23 cellular contexts compared by ENCODE assay signal in the genomic region with DNA sequence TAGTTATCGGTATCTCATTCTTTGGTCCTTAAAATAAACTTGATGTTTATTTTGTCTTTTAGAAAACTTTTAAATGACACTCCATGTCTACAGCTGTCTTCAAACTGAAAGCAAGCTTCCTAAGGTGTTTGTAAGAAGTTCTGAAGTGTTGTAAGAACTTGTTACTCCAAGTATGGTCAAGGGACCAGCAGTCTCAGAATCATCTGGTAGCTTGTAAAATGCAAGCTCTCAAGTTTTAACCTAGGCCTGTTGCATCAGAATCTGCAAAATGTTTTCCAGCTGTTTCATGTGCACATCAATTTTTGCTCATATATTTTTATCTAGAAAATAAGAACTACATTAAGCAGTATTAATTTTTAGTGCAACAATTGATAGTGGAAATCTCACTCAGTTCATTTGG.
DNase-seq lines count a peak whose midpoint lies in the region; ATAC-seq, FAIRE-seq and TF ChIP-seq lines count a peak whose summit lies in the region.
"Had no signal": no experiment of that assay in that cellular context is flagged by ENCODE, and none has a peak within 500 bp of the region (broad histone marks: within the 10 kb centered on the region; RNA-seq: fewer than 3 reads in every experiment).

No MANE protein-coding gene starts in this region.

- peaks cover 4% of the 10 kb centered on the region for H3K9me3 Mint-ChIP-seq in glutamatergic neuron (ENCODE audit: unreplicated experiment)

- H3K9me3 ChIP-seq in SK-N-MC (ENCODE audit: low read depth, low read length): no peaks in the 10 kb centered on the region
- H3K9me3 ChIP-seq: BLaER1 treated with 17β-estradiol and CSF1 and Interleukin-3, amounts not matched to agents 10 nM and 100 nM had no signal

- H3K27me3 Mint-ChIP-seq in glutamatergic neuron (ENCODE audit: unreplicated experiment): peaks cover 1% of the 10 kb centered on the region
- H3K27me3 Mint-ChIP-seq: CD4-positive, alpha-beta memory T cell had no signal

- peaks cover 47% of the 10 kb centered on the region for H3K4me1 Mint-ChIP-seq in glutamatergic neuron (ENCODE audit: low read depth, unreplicated experiment)
- H3K4me1 Mint-ChIP-seq: CD4-positive, alpha-beta memory T cell had no signal

- H3K9ac ChIP-seq in SK-N-MC (ENCODE audit: insufficient read length): no peak overlapping the region
- H3K9ac ChIP-seq: BLaER1 treated with 17β-estradiol and CSF1 and Interleukin-3, amounts not matched to agents 10 nM and 100 nM had no signal

- no peak for TF ChIP-seq CTCF in AG09309 (IDR thresholded peaks at IDR 0.05; ENCODE audit: control insufficient read depth, insufficient read depth, low read depth, low read length, missing control alignments)
- no peak for TF ChIP-seq CTCF in fibroblast of mammary gland (conservative IDR thresholded peaks at IDR 0.05; ENCODE audit: control insufficient read depth, insufficient read depth, low read depth, low read length)
- TF ChIP-seq CTCF in glutamatergic neuron (IDR thresholded peaks at IDR 0.05; ENCODE audit: partially characterized antibody, unreplicated experiment): no peak

- no peak overlapping the region for H3K4me3 Mint-ChIP-seq in glutamatergic neuron (ENCODE audit: unreplicated experiment)
- H3K4me3 Mint-ChIP-seq: CD4-positive, alpha-beta memory T cell had no signal

- H3K36me3 ChIP-seq in SK-N-MC (ENCODE audit: insufficient read depth, low read length): no peaks in the 10 kb centered on the region
- H3K36me3 ChIP-seq: BLaER1 treated with 17β-estradiol and CSF1 and Interleukin-3, amounts not matched to agents 10 nM and 100 nM had no signal

- H3K27ac ChIP-seq in SK-N-MC: no peak overlapping the region
- H3K27ac ChIP-seq: BLaER1 treated with 17β-estradiol and CSF1 and Interleukin-3, amounts not matched to agents 10 nM and 100 nM; PC-9; RWPE1 had no signal

- peak; percentile 41 for DNase-seq in AG09309 (ENCODE audit: low read depth)
- DNase-seq in SK-N-MC (ENCODE audit: low read depth, low spot score): no peak
- peak; percentile 64 for DNase-seq in fibroblast of mammary gland (ENCODE audit: low read depth)
- DNase-seq in glutamatergic neuron: no peak
- DNase-seq in frontal cortex (ENCODE audit: low spot score in 2 of 2): no peak
- DNase-seq in NCI-H748 treated with DMSO at 0.1 percent for 48 hours (lab: John Stamatoyannopoulos, UW): no peak
- DNase-seq in stimulated activated CD4-positive, alpha-beta T cell treated with anti-CD3 and anti-CD28 coated beads, Interleukin-4, amount 100 ng/mL, for 1 hour: no peak
- DNase-seq: CD4-positive, alpha-beta memory T cell; DND-41; H7; Kasumi-1; NCI-H1048; NCI-H1417 treated with DMSO at 0.1 percent for 48 hours; NCI-H187; NCI-H446 treated with DMSO at 0.1 percent for 48 hours; NCI-H526 treated with DMSO at 0.1 percent for 48 hours; PC-9; SHP77 treated with DMSO at 0.1 percent for 48 hours had no signal

- peaks cover 8% of the 10 kb centered on the region for H3K36me3 Mint-ChIP-seq in glutamatergic neuron (ENCODE audit: unreplicated experiment)
- H3K36me3 Mint-ChIP-seq: CD4-positive, alpha-beta memory T cell had no signal

- ATAC-seq in HG03571 (IDR thresholded peaks at IDR 0.05; ENCODE audit: unreplicated experiment): no peak
- ATAC-seq: GM12878, SK-N-SH treated with all-trans-retinoic acid at 6 μM for 48 hours had no signal

- FAIRE-seq in frontal cortex (lab: Jason Lieb, UNC): no peak
- FAIRE-seq: GM12878 had no signal

- H3K27ac Mint-ChIP-seq in glutamatergic neuron (ENCODE audit: unreplicated experiment): peak overlapping the region; percentile 12
- H3K27ac Mint-ChIP-seq: CD4-positive, alpha-beta memory T cell had no signal

- no peak overlapping the region for H3K4me3 ChIP-seq in AG09309 (ENCODE audit: control insufficient read depth, low read depth, low read length)
- 0 out of 2 replicates have a peak overlapping the region, but pooled peaks have one; percentile 1 for H3K4me3 ChIP-seq in SK-N-MC
- no peak overlapping the region for H3K4me3 ChIP-seq in fibroblast of mammary gland (ENCODE audit: control insufficient read depth, low read depth, low read length)
- H3K4me3 ChIP-seq: BLaER1 treated with 17β-estradiol and CSF1 and Interleukin-3, amounts not matched to agents 10 nM and 100 nM; GM12878; PC-9 had no signal

Comparison
In these comparisons a context has a peak if more than half of its experiments do, and no peak if none do; other contexts are left out.
1. DNase-seq: peak in AG09309 (single experiment) and fibroblast of mammary gland (single experiment); none in SK-N-MC (single experiment), glutamatergic neuron (single experiment), frontal cortex (0 of 2), NCI-H748 treated with DMSO at 0.1 percent for 48 hours (single experiment) and stimulated activated CD4-positive, alpha-beta T cell treated with anti-CD3 and anti-CD28 coated beads, Interleukin-4, amount 100 ng/mL, for 1 hour (single experiment).